In the genomic region with DNA sequence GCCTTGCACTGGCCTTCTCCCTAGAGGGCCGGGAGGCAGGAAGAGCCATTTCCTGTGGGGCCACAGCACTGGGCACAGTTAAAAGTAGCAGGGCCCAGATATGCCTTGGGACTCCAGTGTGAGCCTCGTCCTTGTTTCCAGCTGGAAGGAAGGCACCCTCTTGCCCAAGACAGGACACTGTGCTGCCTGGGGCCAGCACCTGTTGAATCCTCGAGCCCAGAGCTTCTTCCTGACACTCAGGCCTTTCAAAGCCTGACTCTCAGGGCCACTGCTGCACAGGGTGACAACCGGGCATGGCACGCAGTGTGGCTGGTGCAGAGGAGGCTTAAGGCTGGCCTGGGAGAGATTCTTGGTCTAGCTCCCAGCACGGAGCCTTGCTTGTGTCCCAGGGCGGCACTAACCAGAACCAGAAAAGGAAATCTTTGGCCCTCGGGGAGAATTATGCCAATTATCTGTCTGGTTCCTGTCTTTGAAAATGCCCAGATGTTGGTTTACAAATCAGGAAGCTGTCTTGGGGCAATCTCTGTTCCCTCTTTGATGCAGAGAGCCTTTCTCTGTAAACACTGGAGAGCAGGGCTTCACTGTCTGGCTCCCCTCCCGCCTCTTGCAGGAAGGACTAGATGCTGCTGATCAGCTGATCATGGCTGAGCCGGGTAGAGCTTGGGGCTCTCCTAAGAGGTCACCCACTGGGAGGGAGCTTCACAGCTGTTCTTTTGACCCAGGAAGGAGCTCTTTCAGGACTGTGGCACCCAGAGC, we compare ENCODE assay signal across 9 cellular contexts. TPM values are rescaled to one million over a fixed set of nuclear protein-coding genes. Genes with fewer than 3 reads are reported as not detected.
DNase-seq lines count a peak whose midpoint lies in the region; ATAC-seq and TF ChIP-seq lines count a peak whose summit lies in the region.
"Had no signal": no experiment of that assay in that cellular context is flagged by ENCODE, and none has a peak within 500 bp of the region (broad histone marks: within the 10 kb centered on the region; RNA-seq: fewer than 3 reads in every experiment).

No MANE protein-coding gene starts in this region.

- H3K4me3 Mint-ChIP-seq in activated naive CD4-positive, alpha-beta T cell treated with anti-CD3 and anti-CD28 coated beads, Interleukin-2, amount 50 U/mL, for 24 hours, result no peak overlapping the region
- no peak overlapping the region for H3K4me3 Mint-ChIP-seq in activated naive CD4-positive, alpha-beta T cell treated with anti-CD3 and anti-CD28 coated beads for 36 hours

- CTCF ChIA-PET in activated naive CD4-positive, alpha-beta T cell treated with anti-CD3 and anti-CD28 coated beads for 36 hours (lab: Charles Lee), result interaction anchor here (1.5 kb wide), 1 partner anchor 34 kb away, joined by 3 read pairs; no protein-coding TSS in a partner anchor

- no peaks in the 10 kb centered on the region for H3K27me3 Mint-ChIP-seq in activated naive CD4-positive, alpha-beta T cell treated with anti-CD3 and anti-CD28 coated beads, Interleukin-2, amount 50 U/mL, for 24 hours
- no peaks in the 10 kb centered on the region for H3K27me3 Mint-ChIP-seq in activated naive CD4-positive, alpha-beta T cell treated with anti-CD3 and anti-CD28 coated beads for 36 hours (ENCODE audit: low read depth)

- ATAC-seq in esophagus mucosa, result no peak

- no peak overlapping the region for H3K4me3 ChIP-seq in colonic mucosa
- H3K4me3 ChIP-seq in uterus, result no peak overlapping the region

- H3K36me3 ChIP-seq in colonic mucosa, result no peaks in the 10 kb centered on the region
- no peaks in the 10 kb centered on the region for H3K36me3 ChIP-seq in uterus

- H3K9me3 ChIP-seq in colonic mucosa (no peaks in the 10 kb centered on the region), uterus (no peaks in the 10 kb centered on the region)

- H3K27me3 ChIP-seq in colonic mucosa (no peaks in the 10 kb centered on the region), uterus (no peaks in the 10 kb centered on the region)

- TF ChIP-seq POLR2A in uterus (IDR thresholded peaks at IDR 0.05), result no peak

- peaks cover 2% of the 10 kb centered on the region for H3K36me3 Mint-ChIP-seq in activated naive CD4-positive, alpha-beta T cell treated with anti-CD3 and anti-CD28 coated beads, Interleukin-2, amount 50 U/mL, for 24 hours
- H3K36me3 Mint-ChIP-seq in activated naive CD4-positive, alpha-beta T cell treated with anti-CD3 and anti-CD28 coated beads for 36 hours (ENCODE audit: low read depth), result peaks cover 4% of the 10 kb centered on the region

- peak overlapping the region; percentile 8 for H3K27ac Mint-ChIP-seq in activated naive CD4-positive, alpha-beta T cell treated with anti-CD3 and anti-CD28 coated beads, Interleukin-2, amount 50 U/mL, for 24 hours
- H3K27ac Mint-ChIP-seq in activated naive CD4-positive, alpha-beta T cell treated with anti-CD3 and anti-CD28 coated beads for 36 hours, result no peak overlapping the region

- H3K27ac ChIP-seq in colonic mucosa (peak overlapping the region; percentile 53), uterus (peak overlapping the region; percentile 76 to 80)
- H3K27ac ChIP-seq: C4-2B had no signal

- H3K4me1 Mint-ChIP-seq in activated naive CD4-positive, alpha-beta T cell treated with anti-CD3 and anti-CD28 coated beads, Interleukin-2, amount 50 U/mL, for 24 hours, result peaks cover 31% of the 10 kb centered on the region
- peaks cover 34% of the 10 kb centered on the region for H3K4me1 Mint-ChIP-seq in activated naive CD4-positive, alpha-beta T cell treated with anti-CD3 and anti-CD28 coated beads for 36 hours (ENCODE audit: low read depth)

- TF ChIP-seq CTCF in colonic mucosa (IDR thresholded peaks at IDR 0.05) (no peak), uterus (IDR thresholded peaks at IDR 0.05) (no peak)

- H3K4me1 ChIP-seq in colonic mucosa, result peaks cover 20% of the 10 kb centered on the region
- peaks cover 19 to 23% of the 10 kb centered on the region in 2 donors for H3K4me1 ChIP-seq in uterus

- H3K9me3 Mint-ChIP-seq in activated naive CD4-positive, alpha-beta T cell treated with anti-CD3 and anti-CD28 coated beads, Interleukin-2, amount 50 U/mL, for 24 hours, result no peaks in the 10 kb centered on the region
- no peaks in the 10 kb centered on the region for H3K9me3 Mint-ChIP-seq in activated naive CD4-positive, alpha-beta T cell treated with anti-CD3 and anti-CD28 coated beads for 36 hours

- no peak for DNase-seq in activated naive CD4-positive, alpha-beta T cell treated with anti-CD3 and anti-CD28 coated beads for 36 hours
- DNase-seq in colonic mucosa (peak; percentile 55), midbrain (lab: John Stamatoyannopoulos, UW) (peak; percentile 60), uterus (peak in 1 of 2 donors; percentile 77), GM19240 (ENCODE audit: insufficient read length, low spot score) (no peak)
- DNase-seq in stimulated activated CD4-positive, alpha-beta T cell treated with anti-CD3 and anti-CD28 coated beads, Interleukin-15, amount 100 ng/mL, for 24 hours, result no peak

- intact Hi-C loops in activated naive CD4-positive, alpha-beta T cell treated with anti-CD3 and anti-CD28 coated beads for 36 hours (cut with micrococcal nuclease), result no loop called here
- intact Hi-C loops in colonic mucosa (cut with DNase I) (no loop called here), uterus (cut with DNase I; ENCODE audit: low total_unique reads) (no loop called here)

- no peak overlapping the region for H3K9ac ChIP-seq in colonic mucosa (ENCODE audit: low read depth in 2 of 2, low read length in 2 of 2)

RNA-seq across cellular contexts. Expression of a gene that starts 11.1 kb away (rescaled TPM):
- total RNA-seq in activated naive CD4-positive, alpha-beta T cell treated with anti-CD3 and anti-CD28 coated beads for 36 hours, result under 1 TPM; 0.33 to 0.42 TPM
- total RNA-seq in colonic mucosa (100 to 1,000 TPM in 1 of 2 donors, 10 to 100 TPM in 1; 31.4 to 105 TPM), uterus (1 to 10 TPM; 1.3 to 5.7 (median 3.3) TPM), esophagus mucosa (9.2 TPM)

RNA-seq across cellular contexts. Expression of a gene that starts 42.8 kb away (rescaled TPM):
- total RNA-seq in activated naive CD4-positive, alpha-beta T cell treated with anti-CD3 and anti-CD28 coated beads for 36 hours, result 10 to 100 TPM; 20.2 to 20.9 TPM
- total RNA-seq in colonic mucosa, result 1 to 10 TPM; 4.3 to 9.9 TPM
- 10 to 100 TPM in 3 of 4 donors, 1 to 10 TPM in 1; 5.9 to 39.7 (median 16.2) TPM for total RNA-seq in uterus
- total RNA-seq in esophagus mucosa, result 4.3 TPM

Comparison
In these comparisons a context has a peak if more than half of its experiments do, and no peak if none do; other contexts are left out.
1. DNase-seq: peak in colonic mucosa (single experiment) and midbrain (single experiment); none in activated naive CD4-positive, alpha-beta T cell treated with anti-CD3 and anti-CD28 coated beads for 36 hours (single experiment), GM19240 (single experiment) and stimulated activated CD4-positive, alpha-beta T cell treated with anti-CD3 and anti-CD28 coated beads, Interleukin-15, amount 100 ng/mL, for 24 hours (single experiment).